Comparison of ENCODE assay signal across 8 cellular contexts in genomic region chr18:80157708-80158343, GRCh38. TPM values are rescaled to one million over a fixed set of nuclear protein-coding genes. Genes with fewer than 3 reads are reported as not detected.
A peak's percentile ranks its signal among the peaks of the same experiment; 100 is the strongest.
DNase-seq lines count a peak whose midpoint lies in the region; ATAC-seq and TF ChIP-seq lines count a peak whose summit lies in the region.

No MANE protein-coding gene starts in this region.

- in situ Hi-C loops in Panc1 (cut with HindIII; ENCODE audit: low pct_unique_long_range_greater_than_20kb, low sequenced_read_pairs) = no loop called here
- in situ Hi-C loops in transverse colon (cut with MboI; ENCODE audit: low pct_ligation_motif_present in 1 of 4, low pct_unique_long_range_greater_than_20kb in 1 of 4, low sequenced_read_pairs in 3 of 4) = no loop called here

- no peaks in the 10 kb centered on the region for H3K79me2 ChIP-seq in trophoblast cell (ENCODE audit: control insufficient read depth, insufficient read depth, low read length, poor library complexity)

- no peaks in the 10 kb centered on the region for H3K4me1 Mint-ChIP-seq in activated T-helper 2 cell treated with anti-CD3 and anti-CD28 coated beads, Interferon-gamma antibody, Interleukin-2, Interleukin-4, amounts not matched to agents 10 μg/mL and 5 μg/mL and 100 μg/mL, durations not matched to agents 14 hours and 24 hours and 36 hours (ENCODE audit: low read depth)

- no peak overlapping the region for H4K91ac ChIP-seq in trophoblast cell (ENCODE audit: low read depth, low read length)

- H3K18ac ChIP-seq in trophoblast cell (ENCODE audit: low read length) = no peak overlapping the region

- intact Hi-C loops in Panc1 (cut with micrococcal nuclease; ENCODE audit: unreplicated experiment) = loop anchor here (10.0 kb wide), 1 partner anchor 123 kb away; the partner anchor contains the start of gene RBFA
- intact Hi-C loops in activated T-helper 2 cell treated with anti-CD3 and anti-CD28 coated beads, Interferon-gamma antibody, Interleukin-2, Interleukin-4, amounts not matched to agents 10 μg/mL and 5 μg/mL and 100 μg/mL, durations not matched to agents 14 hours and 24 hours and 36 hours (cut with micrococcal nuclease) = loop anchor here (5.0 kb wide), 1 partner anchor 44 kb away; no protein-coding TSS in a partner anchor
- intact Hi-C loops in transverse colon (cut with DNase I; ENCODE audit: low total_unique reads) = no loop called here

- H3K23ac ChIP-seq in trophoblast cell (ENCODE audit: low read length) = no peak overlapping the region

- no peaks in the 10 kb centered on the region for H3K36me3 Mint-ChIP-seq in activated T-helper 2 cell treated with anti-CD3 and anti-CD28 coated beads, Interferon-gamma antibody, Interleukin-2, Interleukin-4, amounts not matched to agents 10 μg/mL and 5 μg/mL and 100 μg/mL, durations not matched to agents 14 hours and 24 hours and 36 hours (ENCODE audit: low read depth)

- H2AK5ac ChIP-seq in trophoblast cell (ENCODE audit: low read length) = no peak overlapping the region

- H3K9me3 ChIP-seq in Panc1 (ENCODE audit: control insufficient read depth, insufficient read depth, low read depth, low read length) (no peaks in the 10 kb centered on the region), gastroesophageal sphincter (no peaks in the 10 kb centered on the region), trophoblast cell (ENCODE audit: insufficient read depth, low read depth, low read length) (peaks cover 4% of the 10 kb centered on the region), transverse colon (no peaks in the 10 kb centered on the region)

- POLR2A ChIA-PET in Panc1 (lab: Charles Lee) = no interaction called here

- H3K9ac ChIP-seq in trophoblast cell (ENCODE audit: low read length) = no peak overlapping the region

- no peak overlapping the region for H2BK12ac ChIP-seq in trophoblast cell (ENCODE audit: low read length)

- H3K27ac ChIP-seq in Panc1 (ENCODE audit: low read length) (no peak overlapping the region), gastroesophageal sphincter (no peak overlapping the region), trophoblast cell (ENCODE audit: low read depth, low read length) (no peak overlapping the region), transverse colon (no peak overlapping the region)

- peaks cover 5% of the 10 kb centered on the region for H3K27me3 Mint-ChIP-seq in activated T-helper 2 cell treated with anti-CD3 and anti-CD28 coated beads, Interferon-gamma antibody, Interleukin-2, Interleukin-4, amounts not matched to agents 10 μg/mL and 5 μg/mL and 100 μg/mL, durations not matched to agents 14 hours and 24 hours and 36 hours (ENCODE audit: low read depth)

- TF ChIP-seq EP300 in gastroesophageal sphincter (IDR thresholded peaks at IDR 0.05) (no peak), transverse colon (IDR thresholded peaks at IDR 0.05; ENCODE audit: low read depth) (no peak)

- H3K27me3 ChIP-seq in Panc1 (ENCODE audit: control insufficient read depth, insufficient read depth, low read length) (no peaks in the 10 kb centered on the region), gastroesophageal sphincter (peaks cover 9% of the 10 kb centered on the region), trophoblast cell (ENCODE audit: insufficient read depth, low read length) (no peaks in the 10 kb centered on the region), transverse colon (no peaks in the 10 kb centered on the region)

- DNase-seq in DMS79 treated with DMSO at 0.1 percent for 48 hours (lab: John Stamatoyannopoulos, UW) (peak; percentile 34), Panc1 (ENCODE audit: low read depth, low spot score) (peak; percentile 72), trophoblast cell (peak; percentile 66 to 95), transverse colon (peak; percentile 81)
- peak; percentile 48 for DNase-seq in activated T-helper 2 cell treated with anti-CD3 and anti-CD28 coated beads, Interferon-gamma antibody, Interleukin-2, Interleukin-4, amounts not matched to agents 10 μg/mL and 5 μg/mL and 100 μg/mL, durations not matched to agents 14 hours and 24 hours and 36 hours (ENCODE audit: low spot score)

- TF ChIP-seq POLR2A in gastroesophageal sphincter (IDR thresholded peaks at IDR 0.05) (no peak), transverse colon (IDR thresholded peaks at IDR 0.05) (no peak)

- WGBS in gastroesophageal sphincter (ENCODE audit: low coverage in 1 of 2), 2 donors = 28 to 31% methylated on average over 8 of the region's 8 CpGs
- no CpG with 5 or more reads among the region's 8 CpGs for WGBS in trophoblast cell (ENCODE audit: extremely low coverage, insufficient coverage, insufficient read length)
- 29 to 37% methylated on average over 8 of the region's 8 CpGs for WGBS in transverse colon (ENCODE audit: low coverage in 1 of 2), 2 donors

- H2BK120ac ChIP-seq in trophoblast cell (ENCODE audit: insufficient read depth, low read length, poor library complexity) = no peak overlapping the region

- H3K9me3 Mint-ChIP-seq in activated T-helper 2 cell treated with anti-CD3 and anti-CD28 coated beads, Interferon-gamma antibody, Interleukin-2, Interleukin-4, amounts not matched to agents 10 μg/mL and 5 μg/mL and 100 μg/mL, durations not matched to agents 14 hours and 24 hours and 36 hours = no peaks in the 10 kb centered on the region

- H3K4me2 ChIP-seq in trophoblast cell (ENCODE audit: low read length) = no peak overlapping the region

- no peak overlapping the region for H3K4me3 ChIP-seq in Panc1 (ENCODE audit: low read depth in 2 of 2, low read length in 2 of 2)
- H3K4me3 ChIP-seq in gastroesophageal sphincter = no peak overlapping the region
- no peak overlapping the region for H3K4me3 ChIP-seq in trophoblast cell (ENCODE audit: low read depth, low read length)
- no peak overlapping the region for H3K4me3 ChIP-seq in transverse colon

- no peak overlapping the region for H2BK5ac ChIP-seq in trophoblast cell (ENCODE audit: low read depth, low read length, poor library complexity)

- H3K79me1 ChIP-seq in trophoblast cell (ENCODE audit: low read length) = no peaks in the 10 kb centered on the region

- TF ChIP-seq CTCF in Panc1 (IDR thresholded peaks at IDR 0.05) (no peak), gastroesophageal sphincter (IDR thresholded peaks at IDR 0.05) (peak; percentile 80 to 95 (median 92)), transverse colon (IDR thresholded peaks at IDR 0.05) (peak; percentile 85 to 98 (median 94))

- peak; percentile 46 for ATAC-seq in HG03135 (IDR thresholded peaks at IDR 0.05; ENCODE audit: unreplicated experiment)
- peak; percentile 81 for ATAC-seq in Panc1
- ATAC-seq in gastroesophageal sphincter = peak; percentile 70
- ATAC-seq in HG02938 (IDR thresholded peaks at IDR 0.05; ENCODE audit: unreplicated experiment) = no peak

- H4K12ac ChIP-seq in trophoblast cell (ENCODE audit: low read depth, low read length) = no peak overlapping the region

- H3K14ac ChIP-seq in trophoblast cell (ENCODE audit: low read length) = no peak overlapping the region

- H3K4ac ChIP-seq in trophoblast cell (ENCODE audit: low read depth, low read length) = no peak overlapping the region

- H3K27ac Mint-ChIP-seq in activated T-helper 2 cell treated with anti-CD3 and anti-CD28 coated beads, Interferon-gamma antibody, Interleukin-2, Interleukin-4, amounts not matched to agents 10 μg/mL and 5 μg/mL and 100 μg/mL, durations not matched to agents 14 hours and 24 hours and 36 hours = no peak overlapping the region

- CTCF ChIA-PET in Panc1 (lab: Charles Lee) = interaction anchor here (0.5 to 1.9 kb wide), 4 partner anchors 10 to 99 kb away, joined by 3 to 8 read pairs (median 6); no protein-coding TSS in a partner anchor

- H3K36me3 ChIP-seq in Panc1 (ENCODE audit: control insufficient read depth, insufficient read depth, low read length) (no peaks in the 10 kb centered on the region), gastroesophageal sphincter (no peaks in the 10 kb centered on the region), trophoblast cell (ENCODE audit: control insufficient read depth in 1 of 2, insufficient read depth in 2 of 2, low read length in 2 of 2) (peaks cover 16 to 17% of the 10 kb centered on the region in 2 experiments), transverse colon (no peaks in the 10 kb centered on the region)

- no peak overlapping the region for H3K4me3 Mint-ChIP-seq in activated T-helper 2 cell treated with anti-CD3 and anti-CD28 coated beads, Interferon-gamma antibody, Interleukin-2, Interleukin-4, amounts not matched to agents 10 μg/mL and 5 μg/mL and 100 μg/mL, durations not matched to agents 14 hours and 24 hours and 36 hours (ENCODE audit: low read depth)

- no peaks in the 10 kb centered on the region; the same call in 1 of the 2 replicates for H3K4me1 ChIP-seq in Panc1 (ENCODE audit: control insufficient read depth, insufficient read depth, low read length)
- H3K4me1 ChIP-seq in gastroesophageal sphincter = peaks cover 0 to 5% (median 0%) of the 10 kb centered on the region in 3 donors
- no peaks in the 10 kb centered on the region for H3K4me1 ChIP-seq in trophoblast cell (ENCODE audit: control insufficient read depth in 1 of 2, insufficient read depth in 2 of 2, low read length in 2 of 2)
- H3K4me1 ChIP-seq in transverse colon = no peaks in the 10 kb centered on the region

- BruUV-seq in Panc1 (replicated peaks; lab: Mats Ljungman, UMichigan) = no TSS peak

- no peak overlapping the region for H2AFZ ChIP-seq in trophoblast cell (ENCODE audit: insufficient read depth, low read length, poor library complexity)

- H4K8ac ChIP-seq in trophoblast cell (ENCODE audit: low read depth, low read length) = no peak overlapping the region

RNA-seq across cellular contexts. Expression of gene ADNP2, which starts 48.8 kb away (rescaled TPM):
- total RNA-seq in Panc1 (2021; ENCODE audit: unreplicated experiment) (40.5 TPM), gastroesophageal sphincter (10 to 100 TPM; 15.0 to 22.3 (median 17.7) TPM), transverse colon (10 to 100 TPM; 16.0 to 30.1 (median 22.3) TPM)
- 20.0 TPM for polyA plus RNA-seq in Panc1 (2012; ENCODE audit: insufficient read length)
- 28.1 and 28.9 TPM in 2 replicates for total RNA-seq in activated T-helper 2 cell treated with anti-CD3 and anti-CD28 coated beads, Interferon-gamma antibody, Interleukin-2, Interleukin-4, amounts not matched to agents 10 μg/mL and 5 μg/mL and 100 μg/mL, durations not matched to agents 14 hours and 24 hours and 36 hours
- polyA plus RNA-seq in trophoblast cell (2013) = 13.6 and 13.8 TPM in 2 replicates
